ENCODE assay signal across 11 cellular contexts in the genomic region with DNA sequence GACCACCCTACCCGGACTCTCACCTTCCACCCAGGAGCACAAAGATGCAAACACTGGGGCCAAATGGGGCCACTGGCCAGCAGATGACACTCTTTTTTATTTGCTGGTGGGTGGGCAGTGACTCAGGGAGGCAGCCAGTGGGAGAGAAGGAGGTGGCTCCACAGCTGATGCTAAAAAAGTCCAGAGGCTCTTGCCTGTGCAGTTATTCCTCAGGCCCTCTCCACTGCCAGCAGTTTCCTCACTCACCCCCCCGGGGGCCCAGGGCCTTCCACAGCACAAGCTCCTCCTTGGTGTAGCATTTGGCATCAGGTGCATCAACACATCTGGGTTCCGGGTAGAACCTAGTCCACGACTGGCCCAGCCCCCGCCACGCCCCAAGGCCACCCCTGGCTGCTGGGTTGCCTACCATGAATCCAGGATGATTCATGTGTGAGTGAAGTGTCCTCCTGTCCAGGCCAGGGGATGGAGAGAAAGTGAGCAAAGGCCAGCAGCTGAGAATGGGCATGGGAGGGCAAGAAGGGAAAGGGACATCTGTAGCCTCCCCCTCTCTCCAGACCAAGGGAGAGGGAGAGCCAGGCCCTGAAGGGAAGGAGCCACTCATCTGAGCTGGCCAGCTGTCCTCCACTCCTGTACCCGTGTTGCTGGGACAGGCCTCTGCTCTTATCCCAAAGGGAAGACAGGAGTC. TPM values are rescaled to one million over a fixed set of nuclear protein-coding genes. Genes with fewer than 3 reads are reported as not detected.
DNase-seq lines count a peak whose midpoint lies in the region; ATAC-seq and TF ChIP-seq lines count a peak whose summit lies in the region.
"Had no signal": no experiment of that assay in that cellular context is flagged by ENCODE, and none has a peak within 500 bp of the region (broad histone marks: within the 10 kb centered on the region; RNA-seq: fewer than 3 reads in every experiment).

No MANE protein-coding gene starts in this region.

- H3K9me3 ChIP-seq in PC-3 (ENCODE audit: low read length) (no peaks in the 10 kb centered on the region), left ventricle myocardium inferior (replicated peaks) (no peaks in the 10 kb centered on the region)

- H3K36me3 ChIP-seq in PC-3 (ENCODE audit: low read depth, low read length) = no peaks in the 10 kb centered on the region
- no peaks in the 10 kb centered on the region for H3K36me3 ChIP-seq in left ventricle myocardium inferior

- intact Hi-C loops in PC-3 (cut with micrococcal nuclease) (loop anchor here (10.0 kb wide), 1 partner anchor 135 kb away; no protein-coding TSS in a partner anchor), left ventricle myocardium inferior (cut with micrococcal nuclease) (no loop called here)

- no peaks in the 10 kb centered on the region for H3F3A ChIP-seq in PC-3 (ENCODE audit: low read length, unreplicated experiment)

- BruUV-seq in PC-3 (replicated peaks; lab: Mats Ljungman, UMichigan) = no TSS peak

- H3K79me2 ChIP-seq in PC-3 (ENCODE audit: low read length) = no peaks in the 10 kb centered on the region

- CTCF ChIA-PET in PC-3 (lab: Charles Lee) = no interaction called here

- no peaks in the 10 kb centered on the region for H4K20me1 ChIP-seq in PC-3 (ENCODE audit: low read length)

- POLR2A ChIA-PET in PC-3 (lab: Charles Lee; ENCODE audit: unreplicated experiment) = no interaction called here

- no peak overlapping the region for H2AFZ ChIP-seq in PC-3 (ENCODE audit: low read length)

- ATAC-seq in PC-3 = peak; percentile 39
- ATAC-seq in HG03039 (IDR thresholded peaks at IDR 0.05; ENCODE audit: unreplicated experiment) = no peak
- no peak for ATAC-seq in HG03196 (IDR thresholded peaks at IDR 0.05; ENCODE audit: unreplicated experiment)

- no peak overlapping the region for H3K4me3 ChIP-seq in PC-3 (ENCODE audit: low read length)
- no peak overlapping the region for H3K4me3 ChIP-seq in left ventricle myocardium inferior

- H3K9me2 ChIP-seq in PC-3 (replicated peaks; ENCODE audit: low read length) = no peaks in the 10 kb centered on the region

- DNase-seq in COLO668 (lab: John Stamatoyannopoulos, UW; ENCODE audit: unreplicated experiment) (peak; percentile 37), PC-3 (no peak), left ventricle myocardium inferior (no peak), occipital lobe (lab: John Stamatoyannopoulos, UW) (peak; percentile 51), NCI-H187 treated with DMSO at 0.1 percent for 48 hours (lab: John Stamatoyannopoulos, UW) (no peak), NCI-H2196 treated with DMSO at 0.1 percent for 48 hours (lab: John Stamatoyannopoulos, UW; ENCODE audit: unreplicated experiment) (no peak)

- no peaks in the 10 kb centered on the region; the same call in 1 of the 2 replicates for H3K4me1 ChIP-seq in PC-3 (ENCODE audit: insufficient read depth, low read length)
- peaks cover 39% of the 10 kb centered on the region for H3K4me1 ChIP-seq in left ventricle myocardium inferior

- H3K27ac ChIP-seq in PC-3 (ENCODE audit: low read length) (no peak overlapping the region), left ventricle myocardium inferior (replicated peaks) (peak overlapping the region; percentile 96)

- peaks cover 33% of the 10 kb centered on the region for H3K27me3 ChIP-seq in PC-3 (ENCODE audit: low read length)
- peaks cover 76% of the 10 kb centered on the region for H3K27me3 ChIP-seq in left ventricle myocardium inferior (ENCODE audit: low read depth)

- no peak overlapping the region for H3K4me2 ChIP-seq in PC-3 (ENCODE audit: low read length)

- TF ChIP-seq CTCF in PC-3 (conservative IDR thresholded peaks at IDR 0.05; ENCODE audit: low read depth, low read length) = no peak
- TF ChIP-seq CTCF in left ventricle myocardium inferior (IDR thresholded peaks at IDR 0.05; ENCODE audit: borderline replicate concordance) = no peak

- H3K9ac ChIP-seq in PC-3 (ENCODE audit: low read length) = no peak overlapping the region

RNA-seq across cellular contexts. Expression of a gene that starts 1.7 kb away (rescaled TPM):
- total RNA-seq in PC-3 (2014; rRNA removed) (0.84 and 1.6 TPM in 2 replicates), left ventricle myocardium inferior (94.1 TPM), occipital lobe (8.0 TPM)
- total RNA-seq: activated CD8-positive, alpha-beta T cell treated with anti-CD3 and anti-CD28 coated beads, Interleukin-2, amount 10 ng/mL, durations not matched to agents 7 days and 5 days; dermis microvascular lymphatic vessel endothelial cell had no signal

RNA-seq across cellular contexts. Expression of a gene that starts 11.0 kb away (rescaled TPM):
- total RNA-seq in PC-3 (2014; rRNA removed) (0.66 and 2.5 TPM in 2 replicates), left ventricle myocardium inferior (12.6 TPM), occipital lobe (0.78 TPM)

RNA-seq across cellular contexts. Expression of a gene that starts 44.4 kb away (rescaled TPM):
- total RNA-seq in PC-3 (2014; rRNA removed) (1.2 and 1.3 TPM in 2 replicates), left ventricle myocardium inferior (not detected), occipital lobe (1.9 TPM)
- total RNA-seq: skeletal muscle tissue had no signal

RNA-seq across cellular contexts. Expression of a gene that starts 48.4 kb away (rescaled TPM):
- total RNA-seq in PC-3 (2014; rRNA removed) = 58.4 and 95.7 TPM in 2 replicates
- 28.3 TPM for total RNA-seq in left ventricle myocardium inferior
- 24.3 TPM for total RNA-seq in occipital lobe

Comparison
In these comparisons a context has a peak if more than half of its experiments do, and no peak if none do; other contexts are left out.
1. DNase-seq: peak in COLO668 (single experiment) and occipital lobe (single experiment); none in PC-3 (single experiment), left ventricle myocardium inferior (single experiment), NCI-H187 treated with DMSO at 0.1 percent for 48 hours (single experiment) and NCI-H2196 treated with DMSO at 0.1 percent for 48 hours (single experiment).
2. RNA of a gene that starts 1.7 kb away (total RNA-seq): 94.1 TPM in left ventricle myocardium inferior (single experiment); 8.0 TPM in occipital lobe (single experiment) and 0.84 to 1.6 TPM in PC-3; every median in the first group is over 10 times any median in the second.